ENCODE assay signal across 8 cellular contexts in the genomic region with DNA sequence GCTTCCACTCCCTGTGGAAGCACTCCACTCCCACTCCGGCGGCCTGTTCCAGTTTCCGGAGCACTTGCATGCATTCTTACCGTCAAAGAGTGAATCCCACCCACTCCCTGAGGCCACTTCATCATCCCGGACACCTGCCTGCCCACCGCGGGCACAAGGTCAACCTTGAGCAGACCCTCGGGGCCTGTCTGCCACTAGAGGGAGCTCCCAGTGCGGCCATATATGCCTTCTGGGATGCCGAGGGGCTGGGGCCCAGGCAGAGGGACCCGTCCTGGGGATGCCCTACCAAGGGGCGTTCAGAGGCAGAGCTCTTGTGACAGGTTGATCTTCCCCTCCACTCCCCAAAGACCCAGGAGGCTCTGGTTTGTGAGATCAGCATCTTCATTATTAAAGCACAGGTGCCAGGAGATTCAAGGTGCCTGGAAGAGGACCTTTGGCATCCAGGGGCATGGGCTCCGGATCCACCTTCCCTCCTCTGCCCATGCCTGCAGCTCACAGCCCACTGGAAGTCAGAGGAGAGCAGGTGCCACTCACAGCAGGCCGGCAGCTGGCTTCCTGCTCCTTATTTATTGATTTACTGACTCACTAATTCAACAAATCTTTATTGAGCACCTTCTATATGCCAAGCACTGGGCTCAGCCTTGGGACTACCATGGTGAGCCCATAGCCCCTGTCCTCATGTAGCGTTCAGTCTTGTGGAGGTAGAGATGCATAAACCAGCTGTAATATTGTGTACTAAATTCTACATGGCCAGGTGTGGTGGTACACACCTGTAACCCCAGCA. TPM values are rescaled to one million over a fixed set of nuclear protein-coding genes. Genes with fewer than 3 reads are reported as not detected.
DNase-seq lines count a peak whose midpoint lies in the region; ATAC-seq, FAIRE-seq and TF ChIP-seq lines count a peak whose summit lies in the region.

No MANE protein-coding gene starts in this region.

- no peaks in the 10 kb centered on the region for H3K4me1 ChIP-seq in parathyroid adenoma
- H3K4me1 ChIP-seq in kidney (ENCODE audit: control insufficient read depth in 1 of 2, insufficient read depth in 1 of 2, low read depth in 1 of 2, low read length in 2 of 2): no peaks in the 10 kb centered on the region

- no peak for FAIRE-seq in kidney (lab: Jason Lieb, UNC)

- H3K79me2 ChIP-seq in parathyroid adenoma: no peaks in the 10 kb centered on the region

- H3K9ac ChIP-seq in parathyroid adenoma (no peak overlapping the region), kidney (ENCODE audit: low read length in 2 of 2) (no peak overlapping the region)

- intact Hi-C loops in kidney (cut with DNase I): no loop called here

- no peaks in the 10 kb centered on the region for H3K36me3 ChIP-seq in parathyroid adenoma (ENCODE audit: control insufficient read depth, insufficient read depth, low read length)
- H3K36me3 ChIP-seq in kidney (ENCODE audit: control insufficient read depth in 1 of 2, insufficient read depth in 2 of 2, low read length in 2 of 2): no peaks in the 10 kb centered on the region

- ATAC-seq in HG03469 (IDR thresholded peaks at IDR 0.05; ENCODE audit: unreplicated experiment) (no peak), GM18870 (IDR thresholded peaks at IDR 0.05; ENCODE audit: unreplicated experiment) (no peak)

- peak; percentile 18 for TF ChIP-seq CTCF in parathyroid adenoma (IDR thresholded peaks at IDR 0.05)
- no peak for TF ChIP-seq CTCF in kidney (IDR thresholded peaks at IDR 0.05; ENCODE audit: borderline replicate concordance, extremely low read depth, insufficient read depth)

- H2AFZ ChIP-seq in parathyroid adenoma: no peak overlapping the region

- H3K9me3 ChIP-seq in parathyroid adenoma (ENCODE audit: control insufficient read depth, low read length): no peaks in the 10 kb centered on the region
- H3K9me3 ChIP-seq in kidney (ENCODE audit: control insufficient read depth in 1 of 2, low read length in 2 of 2): no peaks in the 10 kb centered on the region

- DNase-seq in activated CD4-positive, alpha-beta T cell treated with anti-CD3 and anti-CD28 coated beads for 24 hours (ENCODE audit: low read depth in 2 of 2): peak; percentile 7 to 21
- no peak for DNase-seq in activated CD4-positive, alpha-beta T cell treated with anti-CD3 and anti-CD28 coated beads for 1 hour
- DNase-seq in T-helper 9 cell (peak; percentile 7), kidney (no peak)
- peak; percentile 8 for DNase-seq in central memory CD4-positive, alpha-beta T cell

- no peaks in the 10 kb centered on the region for H3K27me3 ChIP-seq in parathyroid adenoma (ENCODE audit: control insufficient read depth, insufficient read depth, low read length)

- no peak overlapping the region for H3K4me2 ChIP-seq in parathyroid adenoma (ENCODE audit: low read length)

- H3K27ac ChIP-seq in parathyroid adenoma (no peak overlapping the region), kidney (ENCODE audit: low read depth in 2 of 2, low read length in 2 of 2) (no peak overlapping the region)

- H3K4me3 ChIP-seq in parathyroid adenoma (ENCODE audit: low read depth, low read length) (no peak overlapping the region), kidney (ENCODE audit: low read length in 2 of 2) (no peak overlapping the region)

RNA-seq across cellular contexts. Expression of gene UBIAD1, which starts 47.3 kb away (rescaled TPM):
- total RNA-seq in kidney: 14.0 TPM
- polyA plus RNA-seq in kidney (ENCODE audit: insufficient read depth, low read depth, low replicate concordance): 5.6 TPM

RNA-seq across cellular contexts. Expression of gene MTOR, which starts 58.0 kb away (rescaled TPM):
- 36.8 TPM for total RNA-seq in kidney
- 16.0 TPM for polyA plus RNA-seq in kidney (ENCODE audit: insufficient read depth, low read depth, low replicate concordance)

Comparison
In these comparisons a context has a peak if more than half of its experiments do, and no peak if none do; other contexts are left out.
1. DNase-seq: peak in activated CD4-positive, alpha-beta T cell treated with anti-CD3 and anti-CD28 coated beads for 24 hours (2 of 2), T-helper 9 cell (single experiment) and central memory CD4-positive, alpha-beta T cell (single experiment); none in activated CD4-positive, alpha-beta T cell treated with anti-CD3 and anti-CD28 coated beads for 1 hour (single experiment) and kidney (single experiment).